Comparison of ENCODE assay signal across 7 cellular contexts in the genomic region with DNA sequence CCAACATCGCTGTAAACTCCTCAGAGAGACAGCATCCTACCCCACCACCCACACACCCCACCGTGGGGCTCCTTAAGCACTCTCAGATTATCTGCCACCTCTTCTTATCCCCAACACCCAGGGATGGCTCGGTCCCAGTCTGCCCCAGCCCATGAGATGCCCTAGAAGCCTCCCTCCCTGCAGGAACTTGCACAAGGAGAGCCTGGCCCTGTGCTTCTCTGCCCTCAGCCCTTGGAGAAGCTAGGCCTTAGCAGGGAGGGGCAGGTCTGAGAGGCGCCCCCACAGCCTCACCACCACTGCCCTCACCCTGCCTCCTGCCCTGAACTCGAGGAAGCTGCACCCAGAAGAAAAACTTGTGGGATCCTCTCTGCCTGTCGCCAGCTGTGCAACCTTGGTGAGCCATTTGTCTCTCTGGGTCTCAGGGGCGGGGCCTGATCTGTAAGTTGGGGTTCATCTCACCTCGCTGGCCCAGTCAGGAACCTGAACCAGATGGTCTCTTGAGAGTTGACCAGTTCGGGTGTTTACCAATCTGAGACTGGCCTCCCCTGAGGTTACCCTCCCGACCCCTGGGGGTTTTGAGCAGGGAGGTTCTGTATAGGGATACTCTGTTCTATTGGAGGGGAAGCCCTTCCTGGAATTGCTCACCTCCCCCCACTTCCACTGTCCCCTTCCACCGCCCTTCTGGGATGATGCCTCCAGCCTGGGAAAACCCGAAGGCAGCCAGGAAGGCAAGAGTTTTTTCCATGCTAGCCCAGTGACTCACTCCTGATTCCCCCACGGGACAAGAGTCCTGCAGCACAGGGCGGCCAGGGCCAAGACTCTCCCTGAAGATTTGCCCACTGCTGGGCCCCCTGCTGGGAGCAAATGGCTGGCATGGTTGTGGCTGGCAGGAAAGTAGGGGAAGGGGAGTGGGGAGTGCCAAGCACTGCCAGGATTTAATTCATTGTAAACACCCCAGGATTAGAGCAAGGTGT. TPM values are rescaled to one million over a fixed set of nuclear protein-coding genes. Genes with fewer than 3 reads are reported as not detected.
A peak's percentile ranks its signal among the peaks of the same experiment; 100 is the strongest.
DNase-seq lines count a peak whose midpoint lies in the region; ATAC-seq, FAIRE-seq and TF ChIP-seq lines count a peak whose summit lies in the region.

A gene with protein sequence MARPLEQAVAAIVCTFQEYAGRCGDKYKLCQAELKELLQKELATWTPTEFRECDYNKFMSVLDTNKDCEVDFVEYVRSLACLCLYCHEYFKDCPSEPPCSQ (minus strand): TSS at position 537 of the 974 bp plus-strand sequence. CDS start 773 bp downstream, outside the sequence.

- TF ChIP-seq CTCF in HL-60 (IDR thresholded peaks at IDR 0.05; ENCODE audit: insufficient read depth, low read length) (no peak), ascending aorta (IDR thresholded peaks at IDR 0.05) (peak in 2 of 3 experiments; percentile 42 to 44), kidney (IDR thresholded peaks at IDR 0.05; ENCODE audit: borderline replicate concordance, extremely low read depth, insufficient read depth) (no peak), tibial artery (IDR thresholded peaks at IDR 0.05) (peak; percentile 38 to 52)

- H3K4me3 ChIP-seq in HL-60 (replicated peaks; ENCODE audit: insufficient read depth, low read length), result no peak within 1 kb of the TSS
- H3K4me3 ChIP-seq in ascending aorta, result no peak within 1 kb of the TSS
- H3K4me3 ChIP-seq in kidney (ENCODE audit: low read length in 2 of 2), result no peak within 1 kb of the TSS
- no peak within 1 kb of the TSS for H3K4me3 ChIP-seq in tibial artery

- intact Hi-C loops in ascending aorta (cut with DNase I), result loop anchor here (1.0 kb wide), 2 partner anchors 16 to 17 kb away; no protein-coding TSS in a partner anchor
- intact Hi-C loops in kidney (cut with DNase I), result no loop called here
- intact Hi-C loops in tibial artery (cut with DNase I; ENCODE audit: low total_unique reads), result no loop called here

- CTCF ChIA-PET in activated CD4-positive, alpha-beta memory T cell treated with anti-CD3 and anti-CD28 coated beads, Interleukin-2, amount 10 ng/mL, durations not matched to agents 7 days and 5 days (lab: Charles Lee), result interaction anchor here (0.9 to 6.5 kb wide), 3 partner anchors 13 to 38 kb away, joined by 3 to 117 read pairs (median 3); a partner anchor contains a TSS

- peaks cover 59% of the 10 kb centered on the region for H3K4me1 Mint-ChIP-seq in activated CD4-positive, alpha-beta memory T cell treated with anti-CD3 and anti-CD28 coated beads, Interleukin-2, amount 10 ng/mL, durations not matched to agents 7 days and 5 days

- H3K27ac ChIP-seq in HL-60 (replicated peaks), result peak within 1 kb of the TSS; percentile 5; the same call in 1 of the 2 replicates
- H3K27ac ChIP-seq in ascending aorta, result peak within 1 kb of the TSS; percentile 74 to 92
- peak within 1 kb of the TSS in 1 of 2 donors; percentile 43 for H3K27ac ChIP-seq in kidney (ENCODE audit: low read depth in 2 of 2, low read length in 2 of 2)
- peak within 1 kb of the TSS; percentile 78 to 79 for H3K27ac ChIP-seq in tibial artery

- peaks cover 48 to 76% of the 10 kb centered on the region in 2 donors for H3K4me1 ChIP-seq in ascending aorta
- H3K4me1 ChIP-seq in kidney (ENCODE audit: control insufficient read depth in 1 of 2, insufficient read depth in 1 of 2, low read depth in 1 of 2, low read length in 2 of 2), result peaks cover 11 to 49% of the 10 kb centered on the region in 2 donors
- H3K4me1 ChIP-seq in tibial artery, result peaks cover 6 to 83% (median 77%) of the 10 kb centered on the region in 4 donors

- H3K9me3 Mint-ChIP-seq in activated CD4-positive, alpha-beta memory T cell treated with anti-CD3 and anti-CD28 coated beads, Interleukin-2, amount 10 ng/mL, durations not matched to agents 7 days and 5 days, result no peaks in the 10 kb centered on the region

- no peak for FAIRE-seq in kidney (lab: Jason Lieb, UNC)

- H3K27me3 ChIP-seq in HL-60 (ENCODE audit: insufficient read depth, poor library complexity, severe bottlenecking) (no peaks in the 10 kb centered on the region), ascending aorta (no peaks in the 10 kb centered on the region), tibial artery (no peaks in the 10 kb centered on the region)

- H3K36me3 ChIP-seq in ascending aorta (peaks cover 0 to 2% of the 10 kb centered on the region in 2 donors), kidney (ENCODE audit: control insufficient read depth in 1 of 2, insufficient read depth in 2 of 2, low read length in 2 of 2) (no peaks in the 10 kb centered on the region), tibial artery (no peaks in the 10 kb centered on the region)

- peaks cover 3% of the 10 kb centered on the region for H3K27me3 Mint-ChIP-seq in activated CD4-positive, alpha-beta memory T cell treated with anti-CD3 and anti-CD28 coated beads, Interleukin-2, amount 10 ng/mL, durations not matched to agents 7 days and 5 days

- ATAC-seq in HG02642 (IDR thresholded peaks at IDR 0.05; ENCODE audit: poor library complexity, unreplicated experiment), result no peak

- peak in 1 of 2 experiments; percentile 53 for DNase-seq in HL-60 (ENCODE audit: low read depth in 1 of 2, low spot score in 1 of 2)
- DNase-seq in ascending aorta (ENCODE audit: low spot score in 2 of 2), result peak in 1 of 2 donors; percentile 95
- DNase-seq in kidney, result peak; percentile 92
- DNase-seq in tibial artery, result peak; percentile 86 to 95
- DNase-seq in HuH-7 (ENCODE audit: low spot score), result no peak
- no peak for DNase-seq in activated CD4-positive, alpha-beta memory T cell treated with anti-CD3 and anti-CD28 coated beads, Interleukin-2, amount 10 ng/mL, durations not matched to agents 7 days and 5 days

- no peaks in the 10 kb centered on the region for H3K9me3 ChIP-seq in ascending aorta
- H3K9me3 ChIP-seq in kidney (ENCODE audit: control insufficient read depth in 1 of 2, low read length in 2 of 2), result no peaks in the 10 kb centered on the region
- H3K9me3 ChIP-seq in tibial artery, result no peaks in the 10 kb centered on the region

- H3K9ac ChIP-seq in kidney (ENCODE audit: low read length in 2 of 2), result no peak within 1 kb of the TSS

- H3K27ac Mint-ChIP-seq in activated CD4-positive, alpha-beta memory T cell treated with anti-CD3 and anti-CD28 coated beads, Interleukin-2, amount 10 ng/mL, durations not matched to agents 7 days and 5 days, result no peak within 1 kb of the TSS

- H3K4me3 Mint-ChIP-seq in activated CD4-positive, alpha-beta memory T cell treated with anti-CD3 and anti-CD28 coated beads, Interleukin-2, amount 10 ng/mL, durations not matched to agents 7 days and 5 days, result no peak within 1 kb of the TSS

- H3K36me3 Mint-ChIP-seq in activated CD4-positive, alpha-beta memory T cell treated with anti-CD3 and anti-CD28 coated beads, Interleukin-2, amount 10 ng/mL, durations not matched to agents 7 days and 5 days (ENCODE audit: low read depth), result peaks cover 16% of the 10 kb centered on the region

- POLR2A ChIA-PET in activated CD4-positive, alpha-beta memory T cell treated with anti-CD3 and anti-CD28 coated beads, Interleukin-2, amount 10 ng/mL, durations not matched to agents 7 days and 5 days (lab: Charles Lee), result interaction anchor here (0.6 to 2.7 kb wide), 4 partner anchors 14 to 17 kb away, joined by 3 to 8 read pairs (median 6); a partner anchor contains a TSS

RNA-seq across cellular contexts. Expression of the gene that starts here (rescaled TPM):
- not detected for total RNA-seq in ascending aorta
- 8.4 TPM for total RNA-seq in kidney
- polyA plus RNA-seq in kidney (ENCODE audit: insufficient read depth, low read depth, low replicate concordance), result 2.5 TPM
- total RNA-seq in activated CD4-positive, alpha-beta memory T cell treated with anti-CD3 and anti-CD28 coated beads, Interleukin-2, amount 10 ng/mL, durations not matched to agents 7 days and 5 days, result not detected

Comparison
In these comparisons a context has a peak if more than half of its experiments do, and no peak if none do; other contexts are left out.
1. DNase-seq: peak in kidney (single experiment) and tibial artery (2 of 2); none in HuH-7 (single experiment) and activated CD4-positive, alpha-beta memory T cell treated with anti-CD3 and anti-CD28 coated beads, Interleukin-2, amount 10 ng/mL, durations not matched to agents 7 days and 5 days (single experiment).
2. CTCF ChIP-seq: peak in ascending aorta (2 of 3) and tibial artery (2 of 2); none in HL-60 (single experiment) and kidney (single experiment).